ENCODE assay signal across 10 cellular contexts in genomic region chr11:123247498-123247799, GRCh38. TPM values are rescaled to one million over a fixed set of nuclear protein-coding genes. Genes with fewer than 3 reads are reported as not detected.
A peak's percentile ranks its signal among the peaks of the same experiment; 100 is the strongest.
DNase-seq lines count a peak whose midpoint lies in the region; ATAC-seq and TF ChIP-seq lines count a peak whose summit lies in the region.
"Had no signal": no experiment of that assay in that cellular context is flagged by ENCODE, and none has a peak within 500 bp of the region (broad histone marks: within the 10 kb centered on the region; RNA-seq: fewer than 3 reads in every experiment).

No MANE protein-coding gene starts in this region.

- H3K27ac ChIP-seq in IMR-90 (ENCODE audit: insufficient read depth, low read length), result no peak overlapping the region
- no peak overlapping the region for H3K27ac ChIP-seq in neuronal stem cell (replicated peaks; ENCODE audit: low read length)
- H3K27ac ChIP-seq: ascending aorta, Peyer's patch had no signal

- H3K79me1 ChIP-seq in IMR-90 (ENCODE audit: low read depth in 1 of 2, low read length in 2 of 2), result 0 out of 4 replicates have a peak, but pooled peaks cover 0 to 5% of the 10 kb centered on the region in 2 experiments
- H3K79me1 ChIP-seq in neuronal stem cell (ENCODE audit: low read depth, low read length), result no peaks in the 10 kb centered on the region

- H3K9me1 ChIP-seq in IMR-90 (ENCODE audit: insufficient read depth, low read length), result peaks cover 6% of the 10 kb centered on the region

- CTCF ChIA-PET in IMR-90 (lab: Yijun Ruan, JAX), result interaction anchor here (0.7 to 2.4 kb wide), 28 partner anchors 9 to 384 kb away, joined by 3 to 42 read pairs (median 6); partner anchors contain the start of gene CLMP

- H2BK15ac ChIP-seq in IMR-90 (ENCODE audit: low read depth, low read length) (no peak overlapping the region; the same call in 2 of the 3 replicates), neuronal stem cell (ENCODE audit: low read length) (no peak overlapping the region)

- POLR2A ChIA-PET in IMR-90 (lab: Charles Lee; ENCODE audit: unreplicated experiment), result interaction anchor here (1.1 kb wide), 1 partner anchor 185 kb away, joined by 3 read pairs; the partner anchor contains the start of gene HSPA8

- H4K8ac ChIP-seq in IMR-90 (ENCODE audit: low read depth in 2 of 2, low read length in 2 of 2) (0 out of 4 replicates have a peak overlapping the region, but pooled peaks of 1 of the 2 experiments have one; percentile 10), neuronal stem cell (ENCODE audit: low read depth, low read length) (no peak overlapping the region)

- H3K18ac ChIP-seq in IMR-90 (ENCODE audit: low read depth, low read length) (no peak overlapping the region), neuronal stem cell (ENCODE audit: low read length) (no peak overlapping the region)

- BruUV-seq in IMR-90 (replicated peaks; lab: Mats Ljungman, UMichigan), result no TSS peak

- H3K23ac ChIP-seq in IMR-90 (ENCODE audit: low read depth, low read length) (no peak overlapping the region), neuronal stem cell (ENCODE audit: low read depth, low read length, poor library complexity) (no peak overlapping the region)

- in situ Hi-C loops in IMR-90 (cut with MboI; ENCODE audit: low sequenced_read_pairs), result loop anchor here (5.0 to 10.0 kb wide), 2 partner anchors 73 to 135 kb away; no protein-coding TSS in a partner anchor

- H3K9me3 ChIP-seq in IMR-90 (ENCODE audit: control insufficient read depth, insufficient read depth, low read length), result no peaks in the 10 kb centered on the region
- H3K9me3 ChIP-seq in adipocyte (ENCODE audit: control insufficient read depth, low read length), result no peaks in the 10 kb centered on the region
- H3K9me3 ChIP-seq in neuronal stem cell (replicated peaks in 1 of 2; ENCODE audit: control insufficient read depth in 2 of 2, insufficient read depth in 1 of 2, low read depth in 1 of 2, low read length in 2 of 2), result no peaks in the 10 kb centered on the region
- H3K9me3 ChIP-seq: ascending aorta, Peyer's patch had no signal

- no peak overlapping the region for H2BK12ac ChIP-seq in neuronal stem cell (ENCODE audit: low read length)

- H2AK9ac ChIP-seq in IMR-90 (replicated peaks; ENCODE audit: low read depth, low read length, poor library complexity), result no peak overlapping the region

- H3K56ac ChIP-seq in IMR-90 (ENCODE audit: extremely low read depth, insufficient read depth, low read length), result no peak overlapping the region

- no peak overlapping the region for H4K91ac ChIP-seq in IMR-90 (ENCODE audit: insufficient read depth, low read depth, low read length)
- H4K91ac ChIP-seq in neuronal stem cell (ENCODE audit: low read depth, low read length, poor library complexity), result no peak overlapping the region

- H3K27me3 ChIP-seq in IMR-90 (ENCODE audit: control insufficient read depth, insufficient read depth, low read length) (no peaks in the 10 kb centered on the region), adipocyte (replicated peaks; ENCODE audit: control insufficient read depth, insufficient read depth, low read length) (no peaks in the 10 kb centered on the region), neuronal stem cell (ENCODE audit: control insufficient read depth in 3 of 3, insufficient read depth in 3 of 3, low read depth in 1 of 3, low read length in 3 of 3) (no peaks in the 10 kb centered on the region)
- H3K27me3 ChIP-seq: ascending aorta, Peyer's patch had no signal

- H2BK120ac ChIP-seq in IMR-90 (ENCODE audit: low read depth, low read length) (peak overlapping the region; percentile 23; the same call in 1 of the 2 replicates), neuronal stem cell (ENCODE audit: low read depth, low read length) (no peak overlapping the region)

- no peaks in the 10 kb centered on the region for H4K20me1 ChIP-seq in IMR-90 (ENCODE audit: insufficient read depth, low read length)

- no peak for TF ChIP-seq POLR2A in IMR-90 (IDR thresholded peaks at IDR 0.05; ENCODE audit: low read depth, low read length)

- no CpG with 5 or more reads among the region's 3 CpGs for WGBS in IMR-90 (ENCODE audit: extremely low coverage in 2 of 2, insufficient read length in 1 of 2), 2 experiments
- WGBS in neuronal stem cell (ENCODE audit: extremely low coverage in 2 of 2, insufficient read length in 2 of 2, insufficient replicate concordance in 1 of 2), 2 donors, result no CpG with 5 or more reads among the region's 3 CpGs

- no peak overlapping the region for H3K4ac ChIP-seq in IMR-90 (ENCODE audit: low read depth, low read length)
- H3K4ac ChIP-seq in neuronal stem cell (ENCODE audit: low read length), result no peak overlapping the region

- H4K5ac ChIP-seq in IMR-90 (ENCODE audit: low read depth, low read length), result no peak overlapping the region

- H2AFZ ChIP-seq in IMR-90 (replicated peaks; ENCODE audit: low read length, poor library complexity) (no peak overlapping the region), neuronal stem cell (ENCODE audit: low read length) (peak overlapping the region; percentile 47)

- no peaks in the 10 kb centered on the region for H3K36me3 ChIP-seq in IMR-90 (ENCODE audit: control insufficient read depth, insufficient read depth, low read length)
- H3K36me3 ChIP-seq in adipocyte (ENCODE audit: control insufficient read depth, insufficient read depth, low read length, severe bottlenecking), result no peaks in the 10 kb centered on the region
- H3K36me3 ChIP-seq in neuronal stem cell (replicated peaks in 1 of 2; ENCODE audit: control insufficient read depth in 2 of 2, insufficient read depth in 2 of 2, low read length in 2 of 2), result no peaks in the 10 kb centered on the region
- H3K36me3 ChIP-seq: ascending aorta, Peyer's patch had no signal

- H2BK5ac ChIP-seq in IMR-90 (ENCODE audit: low read depth, low read length, poor library complexity, severe bottlenecking) (no peak overlapping the region), neuronal stem cell (ENCODE audit: low read length) (no peak overlapping the region)

- no peak for TF ChIP-seq RAD21 in IMR-90 (IDR thresholded peaks at IDR 0.05; ENCODE audit: low read length)

- TF ChIP-seq CTCF in IMR-90 (conservative IDR thresholded peaks at IDR 0.05; ENCODE audit: low read depth, low read length), result no peak

- H3K4me1 ChIP-seq in IMR-90 (ENCODE audit: control insufficient read depth, insufficient read depth, low read length), result peaks cover 23% of the 10 kb centered on the region
- H3K4me1 ChIP-seq in adipocyte (ENCODE audit: control insufficient read depth, insufficient read depth, low read length), result peaks cover 17% of the 10 kb centered on the region
- peaks cover 6 to 7% of the 10 kb centered on the region in 2 donors for H3K4me1 ChIP-seq in neuronal stem cell (ENCODE audit: control insufficient read depth in 2 of 2, insufficient read depth in 1 of 2, low read depth in 1 of 2, low read length in 2 of 2)

- no peak overlapping the region for H2BK20ac ChIP-seq in IMR-90 (ENCODE audit: low read depth, low read length)

- no peak overlapping the region for H3K4me3 ChIP-seq in IMR-90 (ENCODE audit: insufficient read depth, low read depth, low read length)
- no peak overlapping the region for H3K4me3 ChIP-seq in adipocyte (ENCODE audit: low read length)
- H3K4me3 ChIP-seq in neuronal stem cell (ENCODE audit: low read length in 2 of 2), result no peak overlapping the region
- H3K4me3 ChIP-seq: Peyer's patch had no signal

- no peak overlapping the region for H2AK5ac ChIP-seq in IMR-90 (ENCODE audit: low read depth, low read length)
- H2AK5ac ChIP-seq in neuronal stem cell (ENCODE audit: low read depth, low read length), result no peak overlapping the region

- H3K4me2 ChIP-seq in IMR-90 (ENCODE audit: low read depth, low read length) (no peak overlapping the region), neuronal stem cell (ENCODE audit: insufficient read depth, low read length, poor library complexity, severe bottlenecking) (no peak overlapping the region)

- DNase-seq in IMR-90 (no peak), adipocyte (ENCODE audit: low read depth) (no peak), neuronal stem cell (ENCODE audit: low spot score) (no peak)
- DNase-seq in stimulated activated CD4-positive, alpha-beta T cell treated with anti-CD3 and anti-CD28 coated beads, Interleukin-1b, Interleukin-23, amount 100 ng/mL, for 48 hours, result no peak

- H3K14ac ChIP-seq in IMR-90 (replicated peaks; ENCODE audit: low read depth, low read length) (no peak overlapping the region), neuronal stem cell (ENCODE audit: low read length) (no peak overlapping the region)

- intact Hi-C loops in IMR-90 (cut with micrococcal nuclease), result loop anchor here (1.0 to 2.0 kb wide), 5 partner anchors 53 to 185 kb away; partner anchors contain the start of genes CLMP and HSPA8

- H3K9ac ChIP-seq in IMR-90 (ENCODE audit: low read depth, low read length) (no peak overlapping the region), adipocyte (ENCODE audit: low read length) (peak overlapping the region; percentile 20), neuronal stem cell (ENCODE audit: low read depth, low read length, poor library complexity) (no peak overlapping the region)

- peak; percentile 10 for ATAC-seq in GM18519 (IDR thresholded peaks at IDR 0.05; ENCODE audit: low FRiP score, unreplicated experiment)
- no peak for ATAC-seq in IMR-90 (ENCODE audit: low read depth)
- ATAC-seq in GM21360 (IDR thresholded peaks at IDR 0.05; ENCODE audit: unreplicated experiment), result no peak
- ATAC-seq in HG03175 (IDR thresholded peaks at IDR 0.05; ENCODE audit: unreplicated experiment), result no peak
- ATAC-seq in GM21367 (IDR thresholded peaks at IDR 0.05; ENCODE audit: unreplicated experiment), result no peak

- dilution Hi-C loops in IMR-90 (cut with HindIII; ENCODE audit: low sequenced_read_pairs, unreplicated experiment), result no loop called here

TF ChIP-seq in IMR-90, 13 proteins besides CTCF, POLR2A, EP300 and RAD21 (continues in another document):
- no peak for TF ChIP-seq CHD1 (IDR thresholded peaks at IDR 0.05; ENCODE audit: low read depth, low read length)
- no peak for TF ChIP-seq FOS (IDR thresholded peaks at IDR 0.05; ENCODE audit: low read depth, low read length)
- TF ChIP-seq, protein P1, sequence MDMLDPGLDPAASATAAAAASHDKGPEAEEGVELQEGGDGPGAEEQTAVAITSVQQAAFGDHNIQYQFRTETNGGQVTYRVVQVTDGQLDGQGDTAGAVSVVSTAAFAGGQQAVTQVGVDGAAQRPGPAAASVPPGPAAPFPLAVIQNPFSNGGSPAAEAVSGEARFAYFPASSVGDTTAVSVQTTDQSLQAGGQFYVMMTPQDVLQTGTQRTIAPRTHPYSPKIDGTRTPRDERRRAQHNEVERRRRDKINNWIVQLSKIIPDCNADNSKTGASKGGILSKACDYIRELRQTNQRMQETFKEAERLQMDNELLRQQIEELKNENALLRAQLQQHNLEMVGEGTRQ (IDR thresholded peaks at IDR 0.05; ENCODE audit: low read depth, low read length), result no peak
- no peak for TF ChIP-seq CEBPB (IDR thresholded peaks at IDR 0.05; ENCODE audit: low read depth, low read length)
- TF ChIP-seq RFX5 (IDR thresholded peaks at IDR 0.05; ENCODE audit: low read depth, low read length), result no peak
- TF ChIP-seq MXI1 (IDR thresholded peaks at IDR 0.05; ENCODE audit: borderline replicate concordance, low read depth, low read length), result no peak

RNA-seq across cellular contexts. Expression of gene CLMP, which starts 52.4 kb away (rescaled TPM):
- 54.7 and 56.1 TPM in 2 replicates for total RNA-seq in IMR-90 (2012; rRNA removed)
- 78.9 and 95.7 TPM in 2 replicates for polyA plus RNA-seq in IMR-90 (2012; rRNA removed)
- polyA plus RNA-seq in IMR-90 (2012; cell fraction: cytosol; rRNA removed), result 50.5 and 121 TPM in 2 replicates
- 20.7 and 92.9 TPM in 2 replicates for polyA plus RNA-seq in IMR-90 (2012; cell fraction: nucleus; rRNA removed; ENCODE audit: low replicate concordance)
- 3.4 TPM for polyA plus RNA-seq in neuronal stem cell (2013, experiment 1 of 2)
- polyA plus RNA-seq in neuronal stem cell (2013, experiment 2 of 2), result 3.4 TPM
